ENCODE assay signal across 6 cellular contexts in the genomic region with DNA sequence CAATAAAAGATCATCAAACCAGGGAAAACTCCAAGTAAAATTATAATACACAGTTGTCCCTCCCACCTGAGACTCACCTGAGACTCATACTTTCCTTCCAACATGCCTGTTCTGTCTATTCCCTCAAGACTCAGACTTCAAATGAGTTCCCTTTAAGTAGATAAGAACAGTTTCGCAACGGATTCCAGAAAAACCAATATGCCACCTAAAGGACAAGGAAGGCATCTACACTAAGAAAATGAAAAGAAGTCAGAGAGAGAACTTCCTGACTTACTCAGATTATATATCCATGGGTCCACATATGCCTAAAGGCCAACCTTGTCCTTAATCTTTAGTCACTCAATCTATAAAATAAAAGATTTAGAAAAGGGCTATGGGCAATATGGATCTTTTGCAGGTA.
DNase-seq lines count a peak whose midpoint lies in the region; ATAC-seq and TF ChIP-seq lines count a peak whose summit lies in the region.
"Not testable (repeated sequence)": the region's sequence is repeated elsewhere in the genome, so short reads cannot be mapped to it uniquely, and the experiment has no call there.

No MANE protein-coding gene starts in this region.

- not testable (repeated sequence) for H3K27me3 ChIP-seq in GM23338 (ENCODE audit: insufficient read depth); Loucy (ENCODE audit: insufficient read depth, low read length, poor library complexity, severe bottlenecking); foreskin keratinocyte

- H3K9me3 Mint-ChIP-seq in GM23338; chondrocyte (ENCODE audit: low read depth): not testable (repeated sequence)

- not testable (repeated sequence) for H3F3A ChIP-seq in GM23338 (replicated peaks; ENCODE audit: low read depth); Loucy (ENCODE audit: low read depth)

- H3K4me3 ChIP-seq in GM23338; Loucy (ENCODE audit: low read length, poor library complexity, severe bottlenecking): not testable (repeated sequence)

- not testable (repeated sequence) for H3K79me2 ChIP-seq in GM23338 (replicated peaks; ENCODE audit: insufficient read depth); Loucy (ENCODE audit: insufficient read depth, low read length)

- H4K20me1 ChIP-seq in GM23338 (replicated peaks; ENCODE audit: insufficient read depth); Loucy (ENCODE audit: insufficient read depth, low read length, poor library complexity, severe bottlenecking): not testable (repeated sequence)

- H3K4me1 Mint-ChIP-seq in GM23338; chondrocyte (ENCODE audit: low read depth): not testable (repeated sequence)

- not testable (repeated sequence) for H2AFZ ChIP-seq in GM23338; Loucy (ENCODE audit: low read length)

- ATAC-seq in GM23338 (peak; percentile 35; the same call in 2 of the 3 replicates), SK-N-SH treated with all-trans-retinoic acid at 6 μM for 48 hours (peak; percentile 67; the same call in 1 of the 3 replicates), foreskin keratinocyte (peak; percentile 79), omental fat pad (ENCODE audit: low FRiP score) (peak; percentile 54)

- not testable (repeated sequence) for H3K9me3 ChIP-seq in Loucy (ENCODE audit: insufficient read depth, low read depth, low read length)

- not testable (repeated sequence) for H3K4me3 Mint-ChIP-seq in GM23338; chondrocyte (ENCODE audit: unreplicated experiment)

- not testable (repeated sequence) for H3K27me3 Mint-ChIP-seq in GM23338 (ENCODE audit: insufficient read depth, low read depth, poor library complexity); chondrocyte (ENCODE audit: low read depth)

- not testable (repeated sequence) for H3K36me3 ChIP-seq in GM23338 (ENCODE audit: insufficient read depth); Loucy (ENCODE audit: insufficient read depth, low read length)

- H3K27ac Mint-ChIP-seq in GM23338; chondrocyte (ENCODE audit: unreplicated experiment): not testable (repeated sequence)

- not testable (repeated sequence) for H3K27ac ChIP-seq in GM23338 (ENCODE audit: low read depth); foreskin keratinocyte

- H3K9ac ChIP-seq in Loucy (ENCODE audit: low read depth, low read length, poor library complexity, severe bottlenecking), result not testable (repeated sequence)

- TF ChIP-seq CTCF in GM23338 (conservative IDR thresholded peaks at IDR 0.05; ENCODE audit: low read depth in 2 of 2); foreskin keratinocyte (conservative IDR thresholded peaks at IDR 0.05); omental fat pad (IDR thresholded peaks at IDR 0.05): not testable (repeated sequence)
- TF ChIP-seq CTCF in Loucy (conservative IDR thresholded peaks at IDR 0.05; ENCODE audit: low read length) (peak; percentile 34; the same call in 1 of the 2 replicates), chondrocyte (IDR thresholded peaks at IDR 0.05) (peak; percentile 54)

- H3K9me2 ChIP-seq in GM23338 (ENCODE audit: insufficient read depth); Loucy (replicated peaks; ENCODE audit: low read depth, low read length): not testable (repeated sequence)

- H3K4me2 ChIP-seq in GM23338; Loucy (ENCODE audit: low read depth, low read length, poor library complexity, severe bottlenecking): not testable (repeated sequence)

- H3K4me1 ChIP-seq in GM23338 (ENCODE audit: insufficient read depth); Loucy (ENCODE audit: insufficient read depth, low read length, poor library complexity, severe bottlenecking); foreskin keratinocyte: not testable (repeated sequence)

- H3K36me3 Mint-ChIP-seq in GM23338 (ENCODE audit: low read depth); chondrocyte (ENCODE audit: low read depth): not testable (repeated sequence)

- not testable (repeated sequence) for DNase-seq in GM23338 (ENCODE audit: low spot score); chondrocyte (ENCODE audit: low spot score); foreskin keratinocyte; omental fat pad (ENCODE audit: low spot score)
